8 cellular contexts compared by ENCODE assay signal in the genomic region with DNA sequence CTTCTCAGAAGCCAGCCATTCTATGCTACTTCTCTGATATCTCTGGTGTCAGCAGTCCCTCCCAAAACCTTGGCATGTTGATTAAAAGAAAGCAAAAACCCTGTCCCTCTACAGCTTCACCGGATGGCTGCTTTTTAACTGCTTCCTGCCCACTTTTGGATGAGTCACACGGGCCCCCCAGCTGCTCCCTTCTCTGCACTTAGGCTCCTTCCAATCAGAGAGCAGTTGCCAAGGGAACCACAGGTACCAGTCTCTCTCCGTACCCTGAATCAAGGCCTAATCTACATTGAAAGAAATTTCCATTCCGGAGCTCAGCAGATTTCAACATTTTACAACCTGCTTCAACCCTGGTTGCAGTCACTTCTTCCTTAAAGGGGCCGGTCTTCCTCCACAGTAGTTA.
DNase-seq lines count a peak whose midpoint lies in the region; ATAC-seq lines count a peak whose summit lies in the region.

No MANE protein-coding gene starts in this region.

- ATAC-seq in GM18909 (IDR thresholded peaks at IDR 0.05; ENCODE audit: poor library complexity, unreplicated experiment) (no peak), GM21367 (IDR thresholded peaks at IDR 0.05; ENCODE audit: unreplicated experiment) (no peak), HG02642 (IDR thresholded peaks at IDR 0.05; ENCODE audit: poor library complexity, unreplicated experiment) (no peak)

- DNase-seq in activated CD4-positive, alpha-beta T cell treated with anti-CD3 and anti-CD28 coated beads for 48 hours = peak; percentile 26
- DNase-seq in activated CD4-positive, alpha-beta T cell treated with anti-CD3 and anti-CD28 coated beads, Interleukin-2, amount 50 U/mL, for 1 hour = no peak
- DNase-seq in NCI-H1105 (lab: John Stamatoyannopoulos, UW) (peak; percentile 28), putamen (ENCODE audit: low spot score) (peak; percentile 76)

- peak overlapping the region; percentile 74 for H3K27ac ChIP-seq in cingulate gyrus (ENCODE audit: low read depth, low read length)
